9 cellular contexts compared by ENCODE assay signal in the genomic region with DNA sequence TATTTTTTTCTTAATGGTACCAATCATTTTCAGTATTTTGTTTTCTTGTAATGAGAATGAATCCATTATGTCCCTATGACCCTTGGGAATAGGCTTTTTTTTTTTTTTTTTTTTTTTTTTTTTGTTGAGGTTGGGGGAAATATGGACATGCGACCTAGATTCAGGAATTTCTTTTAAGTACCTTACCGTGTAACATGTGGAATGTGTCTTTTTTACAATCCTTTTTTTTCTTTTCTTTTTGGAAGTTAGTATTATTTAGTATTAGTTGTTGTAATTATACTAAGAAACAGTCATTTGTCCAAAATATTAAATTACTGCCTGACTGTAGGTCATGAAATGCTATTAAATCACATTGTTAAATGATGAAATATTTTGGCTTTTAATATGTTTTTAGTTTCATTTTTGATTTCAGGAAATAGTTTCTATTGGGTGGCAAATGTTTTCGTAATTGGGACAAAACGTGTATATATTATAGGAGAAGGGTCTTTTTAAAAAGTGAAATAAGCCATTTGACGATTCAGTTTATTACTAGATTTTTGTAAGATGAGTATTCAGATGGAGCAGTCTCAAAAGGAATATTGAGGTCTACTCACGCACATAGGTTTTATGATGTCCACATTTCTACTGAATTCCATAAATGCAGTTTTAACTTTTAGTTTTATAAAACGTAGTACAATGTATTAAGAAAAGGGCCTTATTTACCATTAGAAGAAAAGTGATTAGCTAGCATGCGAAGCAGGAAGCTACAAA. TPM values are rescaled to one million over a fixed set of nuclear protein-coding genes. Genes with fewer than 3 reads are reported as not detected.
DNase-seq lines count a peak whose midpoint lies in the region; ATAC-seq and TF ChIP-seq lines count a peak whose summit lies in the region.
"Had no signal": no experiment of that assay in that cellular context is flagged by ENCODE, and none has a peak within 500 bp of the region (broad histone marks: within the 10 kb centered on the region; RNA-seq: fewer than 3 reads in every experiment).

No MANE protein-coding gene starts in this region.

- H3K27ac ChIP-seq in cardiac muscle cell, result peak overlapping the region; percentile 96
- H3K27ac ChIP-seq in urinary bladder (ENCODE audit: low read depth), result peak overlapping the region; percentile 50

- H3K4me1 ChIP-seq in cardiac muscle cell (ENCODE audit: low read depth) (peaks cover 41% of the 10 kb centered on the region), urinary bladder (ENCODE audit: insufficient read depth) (peaks cover 2% of the 10 kb centered on the region)

- H3K9me3 Mint-ChIP-seq in activated T-helper 17 cell treated with anti-CD3 and anti-CD28 coated beads, Interleukin-2, amount 50 U/mL, for 72 hours, result no peaks in the 10 kb centered on the region

- H3K4me3 Mint-ChIP-seq in activated T-helper 17 cell treated with anti-CD3 and anti-CD28 coated beads, Interleukin-2, amount 50 U/mL, for 72 hours, result peak overlapping the region; percentile 82

- intact Hi-C loops in left ventricle myocardium superior (cut with micrococcal nuclease), result loop anchor here (10.0 kb wide), 2 partner anchors 217 to 233 kb away; no protein-coding TSS in a partner anchor

- H3K4me3 ChIP-seq in cardiac muscle cell, result peak overlapping the region; percentile 79
- no peak overlapping the region for H3K4me3 ChIP-seq in urinary bladder (ENCODE audit: low read depth, low read length)

- no peak for DNase-seq in cardiac muscle cell (ENCODE audit: low read depth in 1 of 2, low spot score in 1 of 2)
- no peak for DNase-seq in left ventricle myocardium superior
- DNase-seq in kidney glomerular epithelial cell (lab: John Stamatoyannopoulos, UW), result peak; percentile 16
- DNase-seq: dermis blood vessel endothelial cell had no signal

- H3K4me1 Mint-ChIP-seq in activated T-helper 17 cell treated with anti-CD3 and anti-CD28 coated beads, Interleukin-2, amount 50 U/mL, for 72 hours, result peaks cover 19% of the 10 kb centered on the region

- no peaks in the 10 kb centered on the region for H3K27me3 ChIP-seq in cardiac muscle cell

- ATAC-seq in left ventricle myocardium superior (no peak), GM21515 (IDR thresholded peaks at IDR 0.05; ENCODE audit: unreplicated experiment) (no peak), GM21423 (IDR thresholded peaks at IDR 0.05; ENCODE audit: unreplicated experiment) (no peak), HG03378 (IDR thresholded peaks at IDR 0.05; ENCODE audit: unreplicated experiment) (no peak)
- no peak for ATAC-seq in activated T-helper 17 cell treated with anti-CD3 and anti-CD28 coated beads, Interleukin-2, amount 50 U/mL, for 72 hours (replicated peaks)

- TF ChIP-seq CTCF in cardiac muscle cell (IDR thresholded peaks at IDR 0.05; ENCODE audit: low read depth, low read length), result no peak

- H3K9me3 ChIP-seq in cardiac muscle cell (ENCODE audit: low read depth), result no peaks in the 10 kb centered on the region

- H3K36me3 Mint-ChIP-seq in activated T-helper 17 cell treated with anti-CD3 and anti-CD28 coated beads, Interleukin-2, amount 50 U/mL, for 72 hours (ENCODE audit: low read depth), result peaks cover 49% of the 10 kb centered on the region

- H3K27me3 Mint-ChIP-seq in activated T-helper 17 cell treated with anti-CD3 and anti-CD28 coated beads, Interleukin-2, amount 50 U/mL, for 72 hours, result no peaks in the 10 kb centered on the region

- WGBS in urinary bladder, result 8% methylated on average over 8 of the region's 8 CpGs

- H3K27ac Mint-ChIP-seq in activated T-helper 17 cell treated with anti-CD3 and anti-CD28 coated beads, Interleukin-2, amount 50 U/mL, for 72 hours, result peak overlapping the region; percentile 84

- H3K36me3 ChIP-seq in cardiac muscle cell (no peaks in the 10 kb centered on the region), urinary bladder (ENCODE audit: insufficient read depth) (no peaks in the 10 kb centered on the region)

RNA-seq across cellular contexts. Expression of gene ARID1B, which starts 4.9 kb away (rescaled TPM):
- total RNA-seq in cardiac muscle cell (33.7 and 72.7 TPM in 2 replicates), left ventricle myocardium superior (46.6 TPM), urinary bladder (213 TPM)
- polyA plus RNA-seq in cardiac muscle cell (41.9 and 59.8 TPM in 2 replicates), urinary bladder (36.2 TPM)
- total RNA-seq in activated T-helper 17 cell treated with anti-CD3 and anti-CD28 coated beads, Interleukin-2, amount 50 U/mL, for 72 hours, result 10 to 100 TPM; 66.7 to 67.3 TPM
